ENCODE assay signal across 8 cellular contexts in genomic region chr12:106136263-106136662, GRCh38. TPM values are rescaled to one million over a fixed set of nuclear protein-coding genes. Genes with fewer than 3 reads are reported as not detected.
DNase-seq lines count a peak whose midpoint lies in the region; ATAC-seq and TF ChIP-seq lines count a peak whose summit lies in the region.

No MANE protein-coding gene starts in this region.

- H3K27ac ChIP-seq in KMS-11 (no peak overlapping the region), Panc1 (ENCODE audit: low read length) (peak overlapping the region; percentile 96)

- POLR2A ChIA-PET in Panc1 (lab: Charles Lee): interaction anchor here (0.8 kb wide), 1 partner anchor 13 kb away, joined by 3 read pairs; no protein-coding TSS in a partner anchor

- peaks cover 85% of the 10 kb centered on the region for H3K79me2 ChIP-seq in KMS-11 (ENCODE audit: insufficient read depth, low read depth)

- H3K4me1 Mint-ChIP-seq in activated T-helper 1 cell treated with anti-CD3 and anti-CD28 coated beads, Interleukin-12 subunit alpha, Interleukin-12 subunit beta, Interleukin-2, Interleukin-4 antibody, amounts not matched to agents 30 ng/mL and 10 ng/mL and 1 ng/mL, durations not matched to agents 14 hours and 24 hours and 36 hours (ENCODE audit: low read depth): no peaks in the 10 kb centered on the region
- H3K4me1 Mint-ChIP-seq in nephron progenitor cell: peaks cover 79% of the 10 kb centered on the region

- H3K27me3 Mint-ChIP-seq in activated T-helper 1 cell treated with anti-CD3 and anti-CD28 coated beads, Interleukin-12 subunit alpha, Interleukin-12 subunit beta, Interleukin-2, Interleukin-4 antibody, amounts not matched to agents 30 ng/mL and 10 ng/mL and 1 ng/mL, durations not matched to agents 14 hours and 24 hours and 36 hours (ENCODE audit: insufficient read depth): peaks cover 39% of the 10 kb centered on the region
- H3K27me3 Mint-ChIP-seq in nephron progenitor cell (ENCODE audit: low read depth, poor library complexity): no peaks in the 10 kb centered on the region

- no peak overlapping the region for H3K9ac ChIP-seq in KMS-11

- CTCF ChIA-PET in Panc1 (lab: Charles Lee): interaction anchor here (0.6 to 3.3 kb wide), 8 partner anchors 8 to 715 kb away, joined by 3 to 20 read pairs (median 6); no protein-coding TSS in a partner anchor

- H3K4me2 ChIP-seq in KMS-11: peak overlapping the region; percentile 91

- no peak overlapping the region for H2AFZ ChIP-seq in KMS-11 (ENCODE audit: low read depth)

- TF ChIP-seq CTCF in KMS-11 (conservative IDR thresholded peaks at IDR 0.05; ENCODE audit: low read depth, low read length) (peak; percentile 83), Panc1 (IDR thresholded peaks at IDR 0.05) (peak; percentile 95), nephron progenitor cell (IDR thresholded peaks at IDR 0.05) (peak; percentile 90)

- no peaks in the 10 kb centered on the region for H3K9me3 Mint-ChIP-seq in activated T-helper 1 cell treated with anti-CD3 and anti-CD28 coated beads, Interleukin-12 subunit alpha, Interleukin-12 subunit beta, Interleukin-2, Interleukin-4 antibody, amounts not matched to agents 30 ng/mL and 10 ng/mL and 1 ng/mL, durations not matched to agents 14 hours and 24 hours and 36 hours
- H3K9me3 Mint-ChIP-seq in nephron progenitor cell: no peaks in the 10 kb centered on the region

- peak; percentile 87 for DNase-seq in DMS153 treated with DMSO at 0.1 percent for 48 hours (lab: John Stamatoyannopoulos, UW; ENCODE audit: unreplicated experiment)
- no peak for DNase-seq in Panc1 (ENCODE audit: low read depth, low spot score)
- peak; percentile 48 for DNase-seq in activated T-helper 1 cell treated with anti-CD3 and anti-CD28 coated beads, Interleukin-12 subunit alpha, Interleukin-12 subunit beta, Interleukin-2, Interleukin-4 antibody, amounts not matched to agents 30 ng/mL and 10 ng/mL and 1 ng/mL, durations not matched to agents 14 hours and 24 hours and 36 hours (ENCODE audit: low spot score)
- DNase-seq in fibroblast of the conjunctiva (ENCODE audit: low read depth): peak; percentile 65
- DNase-seq in nephron progenitor cell: peak; percentile 95
- peak; percentile 6 to 62 (median 46) for DNase-seq in stimulated activated naive CD4-positive, alpha-beta T cell (lab: John Stamatoyannopoulos, UW)

- no peak overlapping the region for H3K4me3 Mint-ChIP-seq in activated T-helper 1 cell treated with anti-CD3 and anti-CD28 coated beads, Interleukin-12 subunit alpha, Interleukin-12 subunit beta, Interleukin-2, Interleukin-4 antibody, amounts not matched to agents 30 ng/mL and 10 ng/mL and 1 ng/mL, durations not matched to agents 14 hours and 24 hours and 36 hours
- H3K4me3 Mint-ChIP-seq in nephron progenitor cell: peak overlapping the region; percentile 100

- H3K4me3 ChIP-seq in KMS-11 (IDR thresholded peaks at IDR 0.05; ENCODE audit: insufficient read depth, low read depth, low read length) (no peak overlapping the region), Panc1 (ENCODE audit: low read depth in 2 of 2, low read length in 2 of 2) (peak overlapping the region; percentile 54 to 68)

- intact Hi-C loops in Panc1 (cut with micrococcal nuclease; ENCODE audit: unreplicated experiment): loop anchor here (1.0 to 10.0 kb wide), 5 partner anchors 91 to 716 kb away; partner anchors contain the start of gene CKAP4
- intact Hi-C loops in activated T-helper 1 cell treated with anti-CD3 and anti-CD28 coated beads, Interleukin-12 subunit alpha, Interleukin-12 subunit beta, Interleukin-2, Interleukin-4 antibody, amounts not matched to agents 30 ng/mL and 10 ng/mL and 1 ng/mL, durations not matched to agents 14 hours and 24 hours and 36 hours (cut with micrococcal nuclease): loop anchor here (1.0 kb wide), 2 partner anchors 431 to 716 kb away; no protein-coding TSS in a partner anchor

- ATAC-seq in Panc1 (peak; percentile 14), GM21576 (IDR thresholded peaks at IDR 0.05; ENCODE audit: unreplicated experiment) (no peak)

- H3K9me3 ChIP-seq in Panc1 (ENCODE audit: control insufficient read depth, insufficient read depth, low read depth, low read length): no peaks in the 10 kb centered on the region

- no peak overlapping the region for H3K27ac Mint-ChIP-seq in activated T-helper 1 cell treated with anti-CD3 and anti-CD28 coated beads, Interleukin-12 subunit alpha, Interleukin-12 subunit beta, Interleukin-2, Interleukin-4 antibody, amounts not matched to agents 30 ng/mL and 10 ng/mL and 1 ng/mL, durations not matched to agents 14 hours and 24 hours and 36 hours
- H3K27ac Mint-ChIP-seq in nephron progenitor cell: peak overlapping the region; percentile 85

- H3K27me3 ChIP-seq in KMS-11 (ENCODE audit: insufficient read depth, low read depth) (no peaks in the 10 kb centered on the region), Panc1 (ENCODE audit: control insufficient read depth, insufficient read depth, low read length) (no peaks in the 10 kb centered on the region)

- H3K36me3 Mint-ChIP-seq in activated T-helper 1 cell treated with anti-CD3 and anti-CD28 coated beads, Interleukin-12 subunit alpha, Interleukin-12 subunit beta, Interleukin-2, Interleukin-4 antibody, amounts not matched to agents 30 ng/mL and 10 ng/mL and 1 ng/mL, durations not matched to agents 14 hours and 24 hours and 36 hours (ENCODE audit: low read depth): peaks cover 3% of the 10 kb centered on the region
- H3K36me3 Mint-ChIP-seq in nephron progenitor cell (ENCODE audit: low read depth): no peaks in the 10 kb centered on the region

- H3K4me1 ChIP-seq in KMS-11 (ENCODE audit: low read depth, poor library complexity, severe bottlenecking) (peaks cover 37% of the 10 kb centered on the region), Panc1 (ENCODE audit: control insufficient read depth, insufficient read depth, low read length) (peaks cover 68% of the 10 kb centered on the region)

- no TSS peak for BruUV-seq in Panc1 (replicated peaks; lab: Mats Ljungman, UMichigan)

- no peaks in the 10 kb centered on the region for H3K36me3 ChIP-seq in KMS-11 (ENCODE audit: insufficient read depth)
- no peaks in the 10 kb centered on the region; the same call in 1 of the 2 replicates for H3K36me3 ChIP-seq in Panc1 (ENCODE audit: control insufficient read depth, insufficient read depth, low read length)

- 0 out of 2 replicates have a peak, but pooled peaks cover 5% of the 10 kb centered on the region for H4K20me1 ChIP-seq in KMS-11 (ENCODE audit: insufficient read depth)

- in situ Hi-C loops in Panc1 (cut with HindIII; ENCODE audit: low pct_unique_long_range_greater_than_20kb, low sequenced_read_pairs): no loop called here

RNA-seq across cellular contexts. Expression of gene NUAK1, which starts 2.5 kb away (rescaled TPM):
- 50.3 TPM for total RNA-seq in Panc1 (2021; ENCODE audit: unreplicated experiment)
- 33.2 TPM for polyA plus RNA-seq in Panc1 (2012; ENCODE audit: insufficient read length)
- 0.05 TPM in 1 of 2 replicates, not detected in the other for total RNA-seq in activated T-helper 1 cell treated with anti-CD3 and anti-CD28 coated beads, Interleukin-12 subunit alpha, Interleukin-12 subunit beta, Interleukin-2, Interleukin-4 antibody, amounts not matched to agents 30 ng/mL and 10 ng/mL and 1 ng/mL, durations not matched to agents 14 hours and 24 hours and 36 hours

Comparison
In these comparisons a context has a peak if more than half of its experiments do, and no peak if none do; other contexts are left out.
1. RNA of gene NUAK1, which starts 2.5 kb away (total RNA-seq): 50.3 TPM in Panc1 (single experiment); 0.05 TPM in activated T-helper 1 cell treated with anti-CD3 and anti-CD28 coated beads, Interleukin-12 subunit alpha, Interleukin-12 subunit beta, Interleukin-2, Interleukin-4 antibody, amounts not matched to agents 30 ng/mL and 10 ng/mL and 1 ng/mL, durations not matched to agents 14 hours and 24 hours and 36 hours; every median in the first group is over 10 times any median in the second.
2. Peak in every context shown above with its lines, with median percentiles within 50 percentile points of each other: CTCF ChIP-seq.